20 cellular contexts compared by ENCODE assay signal in the genomic region with DNA sequence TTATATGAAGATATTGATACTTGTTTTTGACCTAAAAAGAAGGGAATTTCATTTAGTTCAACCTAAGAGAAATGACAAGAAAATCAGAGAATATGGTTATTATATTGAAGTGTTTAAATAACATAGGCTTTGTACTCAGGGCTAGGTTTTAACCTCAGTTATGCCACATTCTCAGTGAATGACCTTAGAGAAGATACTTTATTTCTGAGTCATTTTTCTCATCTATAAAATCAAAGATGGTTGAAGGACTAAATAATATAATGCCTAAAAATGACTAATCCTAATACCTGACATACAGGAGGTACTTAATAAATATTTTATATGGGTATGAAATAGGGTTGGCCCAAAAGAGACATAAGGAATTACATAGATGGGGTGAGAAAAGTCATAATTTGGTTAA.
"Had no signal": no experiment of that assay in that cellular context is flagged by ENCODE, and none has a peak within 500 bp of the region (broad histone marks: within the 10 kb centered on the region; RNA-seq: fewer than 3 reads in every experiment).

No MANE protein-coding gene starts in this region.

- H3K4me1 Mint-ChIP-seq: stimulated activated memory B cell treated with anti-CD40 and anti-IgM and Interleukin-4, amounts not matched to agents 10 μg/mL and 1 μg/mL and 100 μg/mL, for 72 hours had no signal

- H3K9me3 Mint-ChIP-seq: activated T-helper 17 cell treated with anti-CD3 and anti-CD28 coated beads, Interleukin-2, amount 50 U/mL, for 72 hours; naive thymus-derived CD4-positive, alpha-beta T cell; stimulated activated memory B cell treated with anti-CD40 and anti-IgM and Interleukin-4, amounts not matched to agents 10 μg/mL and 1 μg/mL and 100 μg/mL, for 72 hours had no signal

- H3K27ac ChIP-seq: coronary artery, heart right ventricle, prostate gland, right atrium auricular region, thoracic aorta, upper lobe of left lung, WERI-Rb-1 had no signal

- DNase-seq: activated CD4-positive, alpha-beta T cell treated with anti-CD3 and anti-CD28 coated beads for 1 hour; activated CD4-positive, alpha-beta T cell treated with anti-CD3 and anti-CD28 coated beads, Interleukin-2, amount 50 U/mL, for 4 hours; activated naive CD4-positive, alpha-beta T cell; activated T-cell treated with anti-CD3 and anti-CD28 coated beads for 4 hours; aorta; heart right ventricle; mesendoderm; naive thymus-derived CD4-positive, alpha-beta T cell; stimulated activated CD4-positive, alpha-beta T cell treated with anti-CD3 and anti-CD28 coated beads, Interleukin-15, amount 100 ng/mL, for 24 hours; stimulated activated CD4-positive, alpha-beta T cell treated with anti-CD3 and anti-CD28 coated beads, Interleukin-4, amount 100 ng/mL, for 1 hour; T-helper 2 cell; upper lobe of left lung; WERI-Rb-1 had no signal

- H3K9me3 ChIP-seq: heart right ventricle, prostate gland, right atrium auricular region, thoracic aorta, upper lobe of left lung had no signal

- H3K36me3 ChIP-seq: prostate gland had no signal

- H3K4me3 Mint-ChIP-seq: activated T-helper 17 cell treated with anti-CD3 and anti-CD28 coated beads, Interleukin-2, amount 50 U/mL, for 72 hours; naive thymus-derived CD4-positive, alpha-beta T cell; stimulated activated memory B cell treated with anti-CD40 and anti-IgM and Interleukin-4, amounts not matched to agents 10 μg/mL and 1 μg/mL and 100 μg/mL, for 72 hours had no signal

- ATAC-seq: activated T-helper 17 cell treated with anti-CD3 and anti-CD28 coated beads, Interleukin-2, amount 50 U/mL, for 72 hours; esophagus mucosa; heart right ventricle; naive thymus-derived CD4-positive, alpha-beta T cell; stimulated activated memory B cell treated with anti-CD40 and anti-IgM and Interleukin-4, amounts not matched to agents 10 μg/mL and 1 μg/mL and 100 μg/mL, for 72 hours had no signal

- H3K4me3 ChIP-seq: coronary artery, heart right ventricle, prostate gland, right atrium auricular region, thoracic aorta, upper lobe of left lung had no signal

- H3K27me3 ChIP-seq: heart right ventricle, right atrium auricular region, upper lobe of left lung had no signal

- H3K4me1 ChIP-seq: heart right ventricle, prostate gland, right atrium auricular region, upper lobe of left lung had no signal

- H3K27me3 Mint-ChIP-seq: activated T-helper 17 cell treated with anti-CD3 and anti-CD28 coated beads, Interleukin-2, amount 50 U/mL, for 72 hours; naive thymus-derived CD4-positive, alpha-beta T cell; stimulated activated memory B cell treated with anti-CD40 and anti-IgM and Interleukin-4, amounts not matched to agents 10 μg/mL and 1 μg/mL and 100 μg/mL, for 72 hours had no signal
